Comparison of ENCODE assay signal across 24 cellular contexts in the genomic region with DNA sequence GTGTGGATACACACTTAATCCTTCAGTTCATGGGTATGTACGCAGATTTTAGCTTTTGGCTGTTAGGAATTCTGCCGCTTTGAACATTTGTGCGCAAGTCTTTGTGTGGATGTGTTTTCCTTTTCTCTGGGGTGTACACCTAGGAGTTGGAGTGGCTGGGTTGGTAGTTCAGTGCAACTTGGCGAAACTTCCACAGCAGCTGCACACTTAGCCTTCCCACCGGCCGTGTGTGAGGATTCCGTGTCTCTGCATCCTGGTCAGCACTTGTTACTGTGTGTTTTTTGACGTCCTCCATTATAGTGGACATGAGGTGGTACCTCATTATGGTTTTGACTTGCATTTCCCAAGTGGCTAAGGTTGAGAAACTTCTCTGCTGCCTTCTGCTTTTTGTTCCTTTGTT.
"Had no signal": no experiment of that assay in that cellular context is flagged by ENCODE, and none has a peak within 500 bp of the region (broad histone marks: within the 10 kb centered on the region; RNA-seq: fewer than 3 reads in every experiment).

No MANE protein-coding gene starts in this region.

- H3K27ac ChIP-seq: foreskin keratinocyte, prostate gland, right atrium auricular region, upper lobe of left lung had no signal

- H3K36me3 Mint-ChIP-seq: activated naive CD4-positive, alpha-beta T cell treated with anti-CD3 and anti-CD28 coated beads, Interleukin-2, amount 10 ng/mL, durations not matched to agents 7 days and 5 days; naive thymus-derived CD8-positive, alpha-beta T cell had no signal

- H3K36me3 ChIP-seq: left ventricle myocardium inferior, ovary, prostate gland, right atrium auricular region, upper lobe of left lung had no signal

- H3K27ac Mint-ChIP-seq: activated naive CD4-positive, alpha-beta T cell treated with anti-CD3 and anti-CD28 coated beads, Interleukin-2, amount 10 ng/mL, durations not matched to agents 7 days and 5 days; activated naive CD8-positive, alpha-beta T cell treated with anti-CD3 and anti-CD28 coated beads, Interleukin-2, amount 50 U/mL, for 24 hours; activated T-cell treated with anti-CD3 and anti-CD28 coated beads, Interleukin-2, amount 50 U/mL, for 72 hours; dendritic cell treated with granulocyte-macrophage colony-stimulating factor and Interleukin-4, amounts not matched to agents 40 ng/mL and 50 ng/mL, for 4 days; mesothelial cell of epicardium; T-helper 1 cell treated with Interleukin-12 subunit alpha and Interleukin-12 subunit beta and Interleukin-4 antibody, amounts not matched to agents 30 μg/mL and 1 μg/mL, for 36 hours had no signal

- H3K4me1 ChIP-seq: foreskin keratinocyte, prostate gland, upper lobe of left lung had no signal

- H3K4me3 ChIP-seq: left ventricle myocardium inferior, ovary, prostate gland, right atrium auricular region, upper lobe of left lung had no signal

- ATAC-seq: activated naive CD8-positive, alpha-beta T cell treated with anti-CD3 and anti-CD28 coated beads, Interleukin-2, amount 50 U/mL, for 24 hours; activated T-cell treated with anti-CD3 and anti-CD28 coated beads, Interleukin-2, amount 50 U/mL, for 72 hours; foreskin keratinocyte; naive thymus-derived CD8-positive, alpha-beta T cell; stimulated activated naive CD8-positive, alpha-beta T cell treated with anti-CD3 and anti-CD28 coated beads, Interleukin-15, Interleukin-2, amounts not matched to agents 100 U/mL and 50 U/mL, for 24 hours had no signal

- H3K27me3 ChIP-seq: foreskin keratinocyte, ovary, right atrium auricular region, upper lobe of left lung had no signal

- H3K4me3 Mint-ChIP-seq: activated naive CD4-positive, alpha-beta T cell treated with anti-CD3 and anti-CD28 coated beads, Interleukin-2, amount 10 ng/mL, durations not matched to agents 7 days and 5 days; activated naive CD8-positive, alpha-beta T cell treated with anti-CD3 and anti-CD28 coated beads, Interleukin-2, amount 50 U/mL, for 24 hours; activated T-cell treated with anti-CD3 and anti-CD28 coated beads, Interleukin-2, amount 50 U/mL, for 72 hours; dendritic cell treated with granulocyte-macrophage colony-stimulating factor and Interleukin-4, amounts not matched to agents 40 ng/mL and 50 ng/mL, for 4 days; mesothelial cell of epicardium; naive thymus-derived CD8-positive, alpha-beta T cell; T-helper 1 cell treated with Interleukin-12 subunit alpha and Interleukin-12 subunit beta and Interleukin-4 antibody, amounts not matched to agents 30 μg/mL and 1 μg/mL, for 36 hours had no signal

- H3K9me3 ChIP-seq: left ventricle myocardium inferior, ovary, prostate gland, right atrium auricular region, upper lobe of left lung had no signal

- H3K4me1 Mint-ChIP-seq: activated naive CD4-positive, alpha-beta T cell treated with anti-CD3 and anti-CD28 coated beads, Interleukin-2, amount 10 ng/mL, durations not matched to agents 7 days and 5 days; activated naive CD8-positive, alpha-beta T cell treated with anti-CD3 and anti-CD28 coated beads, Interleukin-2, amount 50 U/mL, for 24 hours; naive thymus-derived CD8-positive, alpha-beta T cell had no signal

- H3K9me3 Mint-ChIP-seq: activated naive CD4-positive, alpha-beta T cell treated with anti-CD3 and anti-CD28 coated beads, Interleukin-2, amount 10 ng/mL, durations not matched to agents 7 days and 5 days; activated naive CD8-positive, alpha-beta T cell treated with anti-CD3 and anti-CD28 coated beads, Interleukin-2, amount 50 U/mL, for 24 hours; activated T-cell treated with anti-CD3 and anti-CD28 coated beads, Interleukin-2, amount 50 U/mL, for 72 hours; dendritic cell treated with granulocyte-macrophage colony-stimulating factor and Interleukin-4, amounts not matched to agents 40 ng/mL and 50 ng/mL, for 4 days; mesothelial cell of epicardium; naive thymus-derived CD8-positive, alpha-beta T cell; T-helper 1 cell treated with Interleukin-12 subunit alpha and Interleukin-12 subunit beta and Interleukin-4 antibody, amounts not matched to agents 30 μg/mL and 1 μg/mL, for 36 hours had no signal

- DNase-seq: activated CD4-positive, alpha-beta T cell treated with anti-CD3 and anti-CD28 coated beads for 4 hours; activated CD4-positive, alpha-beta T cell treated with anti-CD3 and anti-CD28 coated beads, Interleukin-2, amount 50 U/mL, for 48 hours; activated CD4-positive, CD25-positive, alpha-beta regulatory T cell; activated effector memory CD4-positive, alpha-beta T cell treated with anti-CD3 and anti-CD28 coated beads, Interleukin-2, amount 50 U/mL, for 16 hours; activated naive CD4-positive, alpha-beta T cell treated with anti-CD3 and anti-CD28 coated beads, Interleukin-2, amount 10 ng/mL, durations not matched to agents 7 days and 5 days; activated naive CD8-positive, alpha-beta T cell treated with anti-CD3 and anti-CD28 coated beads, Interleukin-2, amount 50 U/mL, for 24 hours; activated T-cell treated with anti-CD3 and anti-CD28 coated beads, Interleukin-2, amount 50 U/mL, for 72 hours; caudate nucleus; effector CD8-positive, alpha-beta T cell; foreskin keratinocyte; hippocampal formation; kidney glomerular epithelial cell; left ventricle myocardium inferior; naive thymus-derived CD8-positive, alpha-beta T cell; ovary; stimulated activated CD4-positive, alpha-beta T cell treated with anti-CD3 and anti-CD28 coated beads, Interleukin-4, amount 100 ng/mL, for 4 hours; stimulated activated naive CD8-positive, alpha-beta T cell treated with anti-CD3 and anti-CD28 coated beads, Interleukin-15, Interleukin-2, amounts not matched to agents 100 U/mL and 50 U/mL, for 24 hours; T1000; upper lobe of left lung had no signal

- H3K27me3 Mint-ChIP-seq: activated naive CD8-positive, alpha-beta T cell treated with anti-CD3 and anti-CD28 coated beads, Interleukin-2, amount 50 U/mL, for 24 hours; dendritic cell treated with granulocyte-macrophage colony-stimulating factor and Interleukin-4, amounts not matched to agents 40 ng/mL and 50 ng/mL, for 4 days; naive thymus-derived CD8-positive, alpha-beta T cell had no signal
